Comparison of ENCODE assay signal across 17 cellular contexts in the genomic region with DNA sequence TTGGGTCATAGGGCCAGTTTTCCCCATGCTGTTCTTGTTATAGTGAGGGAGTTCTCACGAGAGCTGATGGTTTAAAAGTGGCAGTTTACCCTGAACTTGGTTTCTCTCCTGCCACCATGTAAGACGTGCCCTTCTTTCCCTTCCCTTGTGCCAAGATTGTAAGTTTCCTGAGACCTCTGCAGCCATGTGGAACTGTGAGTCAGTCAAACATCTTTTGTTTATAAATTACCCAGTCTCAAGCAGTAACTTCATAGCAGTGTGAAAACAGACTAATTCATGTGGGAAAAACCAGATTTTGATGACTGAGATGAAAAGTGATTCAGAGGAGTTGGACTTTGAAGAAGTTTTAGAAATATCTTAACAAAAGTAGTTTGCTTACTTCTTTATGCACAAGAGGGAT.
DNase-seq lines count a peak whose midpoint lies in the region; ATAC-seq, FAIRE-seq and TF ChIP-seq lines count a peak whose summit lies in the region.
"Had no signal": no experiment of that assay in that cellular context is flagged by ENCODE, and none has a peak within 500 bp of the region (broad histone marks: within the 10 kb centered on the region; RNA-seq: fewer than 3 reads in every experiment).

No MANE protein-coding gene starts in this region.

- no peaks in the 10 kb centered on the region for H3K36me3 ChIP-seq in bronchial epithelial cell (ENCODE audit: control insufficient read depth, insufficient read depth, low read length)
- peaks cover 0 to 3% of the 10 kb centered on the region in 2 donors for H3K36me3 ChIP-seq in stomach smooth muscle (ENCODE audit: control insufficient read depth in 2 of 2, insufficient read depth in 2 of 2, low read length in 2 of 2)
- H3K36me3 ChIP-seq: HAP-1 had no signal

- DNase-seq in bronchial epithelial cell (ENCODE audit: low read depth) (peak; percentile 24), iris pigment epithelial cell (ENCODE audit: low read depth) (peak; percentile 74), HEK293T (ENCODE audit: extremely low spot score) (no peak)
- DNase-seq in stimulated activated CD4-positive, alpha-beta T cell treated with anti-CD3 and anti-CD28 coated beads, Interleukin-15, amount 100 ng/mL, for 24 hours = no peak
- DNase-seq: activated CD4-positive, CD25-positive, alpha-beta regulatory T cell treated with anti-CD3 and anti-CD28 coated beads, Interleukin-2, amount 50 U/mL, for 72 hours; activated gamma-delta T cell; Caco-2; naive B cell; NCI-H187; NK-92 treated with Interleukin-12 subunit alpha and Interleukin-12 subunit beta, amount 100 ng/mL, for 24 hours; stimulated activated CD4-positive, alpha-beta T cell treated with anti-CD3 and anti-CD28 coated beads, Interleukin-12 subunit alpha, Interleukin-12 subunit beta, amount 100 ng/mL, for 4 hours; stimulated activated CD8-positive, alpha-beta memory T cell treated with anti-CD3 and anti-CD28 coated beads, Interleukin-4, amount 100 ng/mL, for 48 hours had no signal

- TF ChIP-seq CTCF in bronchial epithelial cell (IDR thresholded peaks at IDR 0.05; ENCODE audit: insufficient read depth, low read length, severe bottlenecking) = no peak

- peak overlapping the region; percentile 64 for H3K27ac ChIP-seq in stomach smooth muscle (ENCODE audit: low read length)

- H3K9me3 ChIP-seq in stomach smooth muscle (ENCODE audit: control insufficient read depth in 2 of 2, low read length in 2 of 2) = no peaks in the 10 kb centered on the region
- H3K9me3 ChIP-seq: Caco-2, HAP-1 had no signal

- H3K27me3 ChIP-seq in bronchial epithelial cell (ENCODE audit: control insufficient read depth, insufficient read depth, low read length) (no peaks in the 10 kb centered on the region), stomach smooth muscle (ENCODE audit: control insufficient read depth in 1 of 2, insufficient read depth in 2 of 2, low read length in 2 of 2) (no peaks in the 10 kb centered on the region)

- no peak overlapping the region for H3K9ac ChIP-seq in stomach smooth muscle (ENCODE audit: low read length in 2 of 2)

- H3K4me3 ChIP-seq in bronchial epithelial cell (ENCODE audit: low read depth, low read length) (no peak overlapping the region), stomach smooth muscle (ENCODE audit: low read length in 2 of 2) (no peak overlapping the region)
- H3K4me3 ChIP-seq: HAP-1 had no signal

- no peak for FAIRE-seq in bronchial epithelial cell (lab: Jason Lieb, UNC)
- FAIRE-seq: GM19239 had no signal

- peaks cover 47% of the 10 kb centered on the region for H3K4me1 ChIP-seq in stomach smooth muscle (ENCODE audit: control insufficient read depth, insufficient read depth, low read length)

- CTCF ChIA-PET in HEK293T (lab: Yijun Ruan, JAX) = interaction anchor here (1.1 kb wide), 1 partner anchor 57 kb away, joined by 3 read pairs; no protein-coding TSS in a partner anchor

- POLR2A ChIA-PET in HEK293T (lab: Yijun Ruan, JAX) = no interaction called here

- ATAC-seq in HG02610 (IDR thresholded peaks at IDR 0.05; ENCODE audit: unreplicated experiment) (peak; percentile 44), GM21576 (IDR thresholded peaks at IDR 0.05; ENCODE audit: unreplicated experiment) (no peak)

TF ChIP-seq in HEK293T, 16 proteins besides CTCF, POLR2A, EP300 and RAD21:
- TF ChIP-seq LEF1 (IDR thresholded peaks at IDR 0.05; ENCODE audit: borderline replicate concordance) (no peak), L3MBTL2 (conservative IDR thresholded peaks at IDR 0.05) (no peak), FOXK2 (IDR thresholded peaks at IDR 0.05) (no peak), HDGF (IDR thresholded peaks at IDR 0.05; ENCODE audit: borderline replicate concordance) (no peak), SUZ12 (IDR thresholded peaks at IDR 0.05) (no peak), ARNT (IDR thresholded peaks at IDR 0.05) (no peak), FOXM1 (IDR thresholded peaks at IDR 0.05; ENCODE audit: borderline replicate concordance) (no peak), TARDBP (IDR thresholded peaks at IDR 0.05) (no peak)

Comparison
In these comparisons a context has a peak if more than half of its experiments do, and no peak if none do; other contexts are left out.
1. DNase-seq: peak in bronchial epithelial cell (single experiment) and iris pigment epithelial cell (single experiment); none in HEK293T (single experiment) and stimulated activated CD4-positive, alpha-beta T cell treated with anti-CD3 and anti-CD28 coated beads, Interleukin-15, amount 100 ng/mL, for 24 hours (single experiment).